Comparison of ENCODE assay signal across 18 cellular contexts in the genomic region with DNA sequence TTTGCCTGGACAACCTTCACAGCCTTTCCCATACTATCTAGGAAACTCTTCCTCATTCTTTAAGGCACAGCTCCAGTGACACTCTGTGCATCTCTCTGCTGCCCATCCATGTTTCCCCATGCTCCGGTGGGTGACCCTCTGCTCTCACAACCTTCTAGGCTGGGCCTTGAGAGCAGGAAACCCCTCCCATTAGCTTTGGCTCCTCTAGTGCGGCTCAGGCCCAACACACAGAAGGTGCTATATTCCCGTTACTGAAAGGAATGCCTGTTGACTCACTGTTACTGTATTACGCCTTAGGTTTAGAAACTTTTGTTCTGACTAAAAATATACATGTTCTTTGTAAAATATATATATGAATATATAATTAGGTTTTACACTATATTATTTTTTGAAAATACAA. TPM values are rescaled to one million over a fixed set of nuclear protein-coding genes. Genes with fewer than 3 reads are reported as not detected.
A peak's percentile ranks its signal among the peaks of the same experiment; 100 is the strongest.
DNase-seq lines count a peak whose midpoint lies in the region; ATAC-seq and TF ChIP-seq lines count a peak whose summit lies in the region.
"Had no signal": no experiment of that assay in that cellular context is flagged by ENCODE, and none has a peak within 500 bp of the region (broad histone marks: within the 10 kb centered on the region; RNA-seq: fewer than 3 reads in every experiment).

No MANE protein-coding gene starts in this region.

- no peaks in the 10 kb centered on the region for H3K79me1 ChIP-seq in mesendoderm (ENCODE audit: low read length)

- H3K18ac ChIP-seq in mesendoderm (ENCODE audit: low read length), result no peak overlapping the region

- no peak overlapping the region for H2BK15ac ChIP-seq in mesendoderm (replicated peaks; ENCODE audit: low read depth)

- in situ Hi-C loops in astrocyte of the spinal cord (cut with HindIII; ENCODE audit: low sequenced_read_pairs), result no loop called here

- no peak overlapping the region for H3K4me2 ChIP-seq in mesendoderm (ENCODE audit: low read length)
- H3K4me2 ChIP-seq: A549, BLaER1 had no signal

- no peak overlapping the region for H2AK5ac ChIP-seq in mesendoderm (ENCODE audit: low read length)

- peaks cover 8% of the 10 kb centered on the region for H3K4me1 ChIP-seq in mesendoderm (ENCODE audit: control insufficient read depth, low read depth, low read length)
- H3K4me1 ChIP-seq: BLaER1, Peyer's patch had no signal

- TF ChIP-seq CTCF in astrocyte of the spinal cord (IDR thresholded peaks at IDR 0.05; ENCODE audit: low read depth, low read length), result no peak

- H2BK5ac ChIP-seq in mesendoderm (ENCODE audit: low read length), result no peak overlapping the region

- no peak for ATAC-seq in GM21528 (IDR thresholded peaks at IDR 0.05; ENCODE audit: low FRiP score, unreplicated experiment)
- ATAC-seq: A549; CD8-positive, alpha-beta T cell had no signal

- H3K4ac ChIP-seq in mesendoderm (ENCODE audit: low read depth, low read length), result no peak overlapping the region

- no CpG with 5 or more reads among the region's 4 CpGs for WGBS in mesendoderm (ENCODE audit: extremely low coverage, insufficient coverage, low lambda C conversion rate)

- no peak overlapping the region for H4K8ac ChIP-seq in mesendoderm (ENCODE audit: low read depth, low read length)

- H3K27me3 ChIP-seq in mesendoderm (ENCODE audit: insufficient read depth, low read length, poor library complexity), result no peaks in the 10 kb centered on the region
- H3K27me3 ChIP-seq: BLaER1, Peyer's patch had no signal

- DNase-seq in ELF-1 (ENCODE audit: low read depth, low spot score), result peak; percentile 22
- peak; percentile 13 for DNase-seq in astrocyte of the spinal cord (ENCODE audit: low read depth, low spot score)
- DNase-seq in glomerular visceral epithelial cell (ENCODE audit: extremely low spot score), result peak; percentile 49
- peak; percentile 66 for DNase-seq in mesendoderm
- DNase-seq in NCI-H2196 treated with DMSO at 0.1 percent for 48 hours (lab: John Stamatoyannopoulos, UW; ENCODE audit: unreplicated experiment), result no peak
- no peak for DNase-seq in activated CD8-positive, alpha-beta memory T cell treated with anti-CD3 and anti-CD28 coated beads, Interleukin-2, amount 50 U/mL, for 4 hours
- DNase-seq in caudate nucleus (lab: John Stamatoyannopoulos, UW), result no peak
- DNase-seq: CD8-positive, alpha-beta T cell; DMS79; HCEC 1CT; NCI-H1092 treated with DMSO at 0.1 percent for 48 hours; NCI-H2081; NCI-H748 treated with DMSO at 0.1 percent for 48 hours; NK-92 treated with Interleukin-12 subunit alpha and Interleukin-12 subunit beta, amount 100 ng/mL, for 24 hours; Peyer's patch had no signal

- H3K27ac ChIP-seq in mesendoderm (ENCODE audit: low read depth, low read length) (no peak overlapping the region), caudate nucleus (ENCODE audit: low read depth, low read length) (no peak overlapping the region)
- H3K27ac ChIP-seq: A549, BLaER1, Peyer's patch had no signal

- no peak overlapping the region for H2BK120ac ChIP-seq in mesendoderm (ENCODE audit: low read depth, low read length)

- H3K79me2 ChIP-seq in mesendoderm (ENCODE audit: control insufficient read depth, insufficient read depth, low read length), result no peaks in the 10 kb centered on the region

- H3K56ac ChIP-seq in mesendoderm (ENCODE audit: low read length), result no peak overlapping the region

- no peak overlapping the region for H4K5ac ChIP-seq in mesendoderm (ENCODE audit: low read length)

- H3K4me3 ChIP-seq in astrocyte of the spinal cord (ENCODE audit: low read depth, low read length), result no peak overlapping the region
- H3K4me3 ChIP-seq in mesendoderm (ENCODE audit: low read length), result no peak overlapping the region
- H3K4me3 ChIP-seq: A549, BLaER1, Peyer's patch had no signal

- no peak overlapping the region for H3K9ac ChIP-seq in mesendoderm (ENCODE audit: low read length)
- H3K9ac ChIP-seq: BLaER1 had no signal

- no peak overlapping the region for H3K23ac ChIP-seq in mesendoderm (ENCODE audit: low read length)

- H3K36me3 ChIP-seq in mesendoderm (ENCODE audit: control insufficient read depth, insufficient read depth, low read length), result no peaks in the 10 kb centered on the region
- H3K36me3 ChIP-seq: BLaER1, Peyer's patch had no signal

RNA-seq across cellular contexts. Expression of a gene that starts 8.1 kb away (rescaled TPM):
- 0.14 TPM for polyA plus RNA-seq in mesendoderm (2013, experiment 1 of 2)
- 0.13 TPM for polyA plus RNA-seq in mesendoderm (2013, experiment 2 of 2)

Comparison
In these comparisons a context has a peak if more than half of its experiments do, and no peak if none do; other contexts are left out.
1. DNase-seq: peak in ELF-1 (single experiment), astrocyte of the spinal cord (single experiment), glomerular visceral epithelial cell (single experiment) and mesendoderm (single experiment); none in NCI-H2196 treated with DMSO at 0.1 percent for 48 hours (single experiment), activated CD8-positive, alpha-beta memory T cell treated with anti-CD3 and anti-CD28 coated beads, Interleukin-2, amount 50 U/mL, for 4 hours (single experiment) and caudate nucleus (0 of 61).